In genomic region chr20:33858666-33859065, GRCh38 we compare ENCODE assay signal across 16 cellular contexts. TPM values are rescaled to one million over a fixed set of nuclear protein-coding genes. Genes with fewer than 3 reads are reported as not detected.
DNase-seq lines count a peak whose midpoint lies in the region; ATAC-seq and TF ChIP-seq lines count a peak whose summit lies in the region.
"Had no signal": no experiment of that assay in that cellular context is flagged by ENCODE, and none has a peak within 500 bp of the region (broad histone marks: within the 10 kb centered on the region; RNA-seq: fewer than 3 reads in every experiment).

No MANE protein-coding gene starts in this region.

- no peaks in the 10 kb centered on the region for H3K9me3 ChIP-seq in MM.1S (replicated peaks; ENCODE audit: insufficient read depth, low read length)
- H3K9me3 ChIP-seq: stomach had no signal

- peak overlapping the region; percentile 60 for H3K4me2 ChIP-seq in MM.1S (ENCODE audit: low read depth, low read length)

- H3K4me3 Mint-ChIP-seq in activated CD4-positive, alpha-beta T cell treated with anti-CD3 and anti-CD28 coated beads, Interleukin-2, amount 10 ng/mL, durations not matched to agents 7 days and 5 days, result peak overlapping the region; percentile 51
- peak overlapping the region; percentile 73 for H3K4me3 Mint-ChIP-seq in activated naive CD8-positive, alpha-beta T cell treated with anti-CD3 and anti-CD28 coated beads, Interleukin-2, amount 10 ng/mL, durations not matched to agents 7 days and 5 days
- H3K4me3 Mint-ChIP-seq in stimulated activated effector memory CD8-positive, alpha-beta T cell treated with anti-CD3 and anti-CD28 coated beads, Interleukin-12 subunit alpha, Interleukin-12 subunit beta, amount 100 ng/mL, for 72 hours, result no peak overlapping the region

- H3K9me2 ChIP-seq in MM.1S (replicated peaks; ENCODE audit: insufficient read depth, low read length), result no peaks in the 10 kb centered on the region

- no peak for TF ChIP-seq CTCF in MM.1S (IDR thresholded peaks at IDR 0.05; ENCODE audit: low read length)

- no peak overlapping the region for H2AFZ ChIP-seq in MM.1S (ENCODE audit: low read length)
- H2AFZ ChIP-seq: parathyroid adenoma had no signal

- peak; percentile 46 for ATAC-seq in activated naive CD8-positive, alpha-beta T cell treated with anti-CD3 and anti-CD28 coated beads, Interleukin-2, amount 10 ng/mL, durations not matched to agents 7 days and 5 days (ENCODE audit: low read depth)
- peak; percentile 24 for ATAC-seq in stimulated activated effector memory CD8-positive, alpha-beta T cell treated with anti-CD3 and anti-CD28 coated beads, Interleukin-12 subunit alpha, Interleukin-12 subunit beta, amount 100 ng/mL, for 72 hours
- ATAC-seq in GM19467 (IDR thresholded peaks at IDR 0.05; ENCODE audit: unreplicated experiment), result no peak
- no peak for ATAC-seq in GM19463 (IDR thresholded peaks at IDR 0.05; ENCODE audit: unreplicated experiment)

- H3K36me3 Mint-ChIP-seq in activated CD4-positive, alpha-beta T cell treated with anti-CD3 and anti-CD28 coated beads, Interleukin-2, amount 10 ng/mL, durations not matched to agents 7 days and 5 days (ENCODE audit: low read depth), result peaks cover 57% of the 10 kb centered on the region
- H3K36me3 Mint-ChIP-seq in activated naive CD8-positive, alpha-beta T cell treated with anti-CD3 and anti-CD28 coated beads, Interleukin-2, amount 10 ng/mL, durations not matched to agents 7 days and 5 days, result peaks cover 43% of the 10 kb centered on the region
- H3K36me3 Mint-ChIP-seq in stimulated activated effector memory CD8-positive, alpha-beta T cell treated with anti-CD3 and anti-CD28 coated beads, Interleukin-12 subunit alpha, Interleukin-12 subunit beta, amount 100 ng/mL, for 72 hours, result peaks cover 39% of the 10 kb centered on the region

- H3K4me3 ChIP-seq in MM.1S (ENCODE audit: low read length), result no peak overlapping the region
- H3K4me3 ChIP-seq: SK-N-MC, stomach had no signal

- H3K4me1 Mint-ChIP-seq in activated CD4-positive, alpha-beta T cell treated with anti-CD3 and anti-CD28 coated beads, Interleukin-2, amount 10 ng/mL, durations not matched to agents 7 days and 5 days, result peaks cover 77% of the 10 kb centered on the region
- H3K4me1 Mint-ChIP-seq in activated naive CD8-positive, alpha-beta T cell treated with anti-CD3 and anti-CD28 coated beads, Interleukin-2, amount 10 ng/mL, durations not matched to agents 7 days and 5 days, result peaks cover 49% of the 10 kb centered on the region
- H3K4me1 Mint-ChIP-seq in stimulated activated effector memory CD8-positive, alpha-beta T cell treated with anti-CD3 and anti-CD28 coated beads, Interleukin-12 subunit alpha, Interleukin-12 subunit beta, amount 100 ng/mL, for 72 hours, result peaks cover 27% of the 10 kb centered on the region

- H3K79me2 ChIP-seq in MM.1S (ENCODE audit: low read length), result peaks cover 49% of the 10 kb centered on the region
- H3K79me2 ChIP-seq: parathyroid adenoma had no signal

- CTCF ChIA-PET in activated CD4-positive, alpha-beta T cell treated with anti-CD3 and anti-CD28 coated beads, Interleukin-2, amount 10 ng/mL, durations not matched to agents 7 days and 5 days (lab: Charles Lee), result interaction anchor here (0.6 to 2.1 kb wide), 2 partner anchors 9 to 66 kb away, joined by 3 to 5 read pairs; no protein-coding TSS in a partner anchor

- peak overlapping the region; percentile 91 for H3K27ac Mint-ChIP-seq in activated CD4-positive, alpha-beta T cell treated with anti-CD3 and anti-CD28 coated beads, Interleukin-2, amount 10 ng/mL, durations not matched to agents 7 days and 5 days
- peak overlapping the region; percentile 95 for H3K27ac Mint-ChIP-seq in activated naive CD8-positive, alpha-beta T cell treated with anti-CD3 and anti-CD28 coated beads, Interleukin-2, amount 10 ng/mL, durations not matched to agents 7 days and 5 days
- H3K27ac Mint-ChIP-seq in stimulated activated effector memory CD8-positive, alpha-beta T cell treated with anti-CD3 and anti-CD28 coated beads, Interleukin-12 subunit alpha, Interleukin-12 subunit beta, amount 100 ng/mL, for 72 hours, result peak overlapping the region; percentile 94

- no peaks in the 10 kb centered on the region for H4K20me1 ChIP-seq in MM.1S (ENCODE audit: insufficient read depth, low read length)

- H3K27me3 Mint-ChIP-seq in activated CD4-positive, alpha-beta T cell treated with anti-CD3 and anti-CD28 coated beads, Interleukin-2, amount 10 ng/mL, durations not matched to agents 7 days and 5 days, result no peaks in the 10 kb centered on the region
- H3K27me3 Mint-ChIP-seq in activated naive CD8-positive, alpha-beta T cell treated with anti-CD3 and anti-CD28 coated beads, Interleukin-2, amount 10 ng/mL, durations not matched to agents 7 days and 5 days, result no peaks in the 10 kb centered on the region

- H3K36me3 ChIP-seq in MM.1S (replicated peaks; ENCODE audit: insufficient read depth, low read length), result peaks cover 23% of the 10 kb centered on the region

- POLR2A ChIA-PET in activated CD4-positive, alpha-beta T cell treated with anti-CD3 and anti-CD28 coated beads, Interleukin-2, amount 10 ng/mL, durations not matched to agents 7 days and 5 days (lab: Charles Lee), result interaction anchor here (0.5 to 1.8 kb wide), 4 partner anchors 45 to 135 kb away, joined by 4 to 8 read pairs (median 4); partner anchors contain the start of gene CHMP4B
- POLR2A ChIA-PET in activated naive CD8-positive, alpha-beta T cell treated with anti-CD3 and anti-CD28 coated beads, Interleukin-2, amount 10 ng/mL, durations not matched to agents 7 days and 5 days (lab: Charles Lee), result interaction anchor here (0.7 to 3.1 kb wide), 13 partner anchors 9 to 254 kb away, joined by 3 to 24 read pairs (median 4); partner anchors contain the start of genes CHMP4B, EIF2S2 and RALY

- peaks cover 82% of the 10 kb centered on the region for H3K4me1 ChIP-seq in MM.1S (ENCODE audit: low read length)
- H3K4me1 ChIP-seq: parathyroid adenoma had no signal

- H3K27ac ChIP-seq in MM.1S (ENCODE audit: low read length), result peak overlapping the region; percentile 98
- H3K27ac ChIP-seq: parathyroid adenoma, SK-N-MC had no signal

- H3K9ac ChIP-seq in MM.1S (ENCODE audit: low read length), result peak overlapping the region; percentile 66
- H3K9ac ChIP-seq: parathyroid adenoma had no signal

- no peaks in the 10 kb centered on the region for H3K9me3 Mint-ChIP-seq in activated CD4-positive, alpha-beta T cell treated with anti-CD3 and anti-CD28 coated beads, Interleukin-2, amount 10 ng/mL, durations not matched to agents 7 days and 5 days
- no peaks in the 10 kb centered on the region for H3K9me3 Mint-ChIP-seq in activated naive CD8-positive, alpha-beta T cell treated with anti-CD3 and anti-CD28 coated beads, Interleukin-2, amount 10 ng/mL, durations not matched to agents 7 days and 5 days
- no peaks in the 10 kb centered on the region for H3K9me3 Mint-ChIP-seq in stimulated activated effector memory CD8-positive, alpha-beta T cell treated with anti-CD3 and anti-CD28 coated beads, Interleukin-12 subunit alpha, Interleukin-12 subunit beta, amount 100 ng/mL, for 72 hours

- H3F3A ChIP-seq in MM.1S (ENCODE audit: insufficient read depth, low read length), result peaks cover 59% of the 10 kb centered on the region

- peak; percentile 19 for DNase-seq in activated CD4-positive, alpha-beta T cell treated with anti-CD3 and anti-CD28 coated beads, Interleukin-2, amount 10 ng/mL, durations not matched to agents 7 days and 5 days
- DNase-seq in activated CD4-positive, alpha-beta T cell treated with anti-CD3 and anti-CD28 coated beads for 48 hours, result no peak
- DNase-seq in MM.1S (peak; percentile 66), NCI-H82 (lab: John Stamatoyannopoulos, UW) (no peak)
- peak; percentile 42 for DNase-seq in activated naive CD8-positive, alpha-beta T cell treated with anti-CD3 and anti-CD28 coated beads, Interleukin-2, amount 10 ng/mL, durations not matched to agents 7 days and 5 days
- DNase-seq in stimulated activated effector memory CD8-positive, alpha-beta T cell treated with anti-CD3 and anti-CD28 coated beads, Interleukin-12 subunit alpha, Interleukin-12 subunit beta, amount 100 ng/mL, for 72 hours (ENCODE audit: low spot score in 2 of 2), result no peak
- DNase-seq: Calu3, hypothalamus, NCI-H146, NCI-H2227 treated with DMSO at 0.1 percent for 48 hours, small intestine, stomach had no signal

- H3K27me3 ChIP-seq in MM.1S (replicated peaks; ENCODE audit: insufficient read depth, low read length), result no peaks in the 10 kb centered on the region
- H3K27me3 ChIP-seq: stomach had no signal

RNA-seq across cellular contexts. Expression of gene CHMP4B, which starts 47.5 kb away (rescaled TPM):
- total RNA-seq in activated CD4-positive, alpha-beta T cell treated with anti-CD3 and anti-CD28 coated beads, Interleukin-2, amount 10 ng/mL, durations not matched to agents 7 days and 5 days, result 100 to 1,000 TPM; 105 to 108 TPM
- 10 to 100 TPM; 75.7 to 82.8 TPM for total RNA-seq in activated naive CD8-positive, alpha-beta T cell treated with anti-CD3 and anti-CD28 coated beads, Interleukin-2, amount 10 ng/mL, durations not matched to agents 7 days and 5 days

Comparison
In these comparisons a context has a peak if more than half of its experiments do, and no peak if none do; other contexts are left out.
1. DNase-seq: peak in activated CD4-positive, alpha-beta T cell treated with anti-CD3 and anti-CD28 coated beads, Interleukin-2, amount 10 ng/mL, durations not matched to agents 7 days and 5 days (single experiment), MM.1S (single experiment) and activated naive CD8-positive, alpha-beta T cell treated with anti-CD3 and anti-CD28 coated beads, Interleukin-2, amount 10 ng/mL, durations not matched to agents 7 days and 5 days (single experiment); none in activated CD4-positive, alpha-beta T cell treated with anti-CD3 and anti-CD28 coated beads for 48 hours (single experiment), stimulated activated effector memory CD8-positive, alpha-beta T cell treated with anti-CD3 and anti-CD28 coated beads, Interleukin-12 subunit alpha, Interleukin-12 subunit beta, amount 100 ng/mL, for 72 hours (0 of 2) and NCI-H82 (single experiment).
2. ATAC-seq: peak in activated naive CD8-positive, alpha-beta T cell treated with anti-CD3 and anti-CD28 coated beads, Interleukin-2, amount 10 ng/mL, durations not matched to agents 7 days and 5 days (single experiment) and stimulated activated effector memory CD8-positive, alpha-beta T cell treated with anti-CD3 and anti-CD28 coated beads, Interleukin-12 subunit alpha, Interleukin-12 subunit beta, amount 100 ng/mL, for 72 hours (single experiment); none in GM19467 (single experiment) and GM19463 (single experiment).
3. Peak in every context shown above with its lines, with median percentiles within 50 percentile points of each other: H3K27ac Mint-ChIP-seq.